In the genomic region with DNA sequence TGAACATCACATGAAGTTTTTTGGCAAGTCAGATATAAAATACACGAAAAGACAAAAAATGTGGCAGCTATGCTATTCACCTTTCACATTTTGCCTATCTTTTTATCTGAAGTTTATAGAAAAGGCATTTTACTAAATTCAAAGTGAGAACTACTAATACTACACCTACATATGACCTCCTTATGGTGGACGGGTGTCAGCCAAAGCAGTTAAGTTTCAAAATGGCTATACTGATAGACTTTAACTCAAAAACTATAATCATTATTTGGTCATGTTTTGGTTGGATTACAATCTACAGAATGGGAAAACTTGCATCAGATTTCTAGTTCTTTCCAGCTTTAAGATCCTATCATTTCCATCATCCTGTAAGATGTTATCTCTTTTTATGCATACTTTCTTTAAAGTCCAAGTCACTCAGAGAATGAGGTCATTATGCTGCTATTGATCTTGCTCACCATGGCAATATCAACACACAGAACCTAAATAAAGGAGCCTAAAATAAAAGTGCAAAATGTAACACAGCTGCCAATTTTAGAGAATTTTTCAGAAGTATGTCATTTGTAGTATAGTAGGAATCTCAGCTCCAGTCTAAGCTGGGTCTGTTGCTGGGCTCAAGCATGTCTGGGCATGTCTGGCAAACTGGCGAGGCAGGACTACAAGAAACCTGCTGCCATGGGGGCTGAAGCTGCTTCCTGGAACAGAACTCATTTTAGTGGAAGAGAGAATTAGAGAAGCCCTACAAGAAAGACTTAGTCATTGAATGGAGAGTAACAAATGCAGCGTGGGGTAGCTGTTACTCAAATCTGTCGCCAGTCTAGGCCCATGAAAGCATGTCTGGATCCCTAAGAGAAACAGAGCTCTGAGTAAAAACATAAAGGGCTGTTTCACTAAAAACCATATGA, we compare ENCODE assay signal across 8 cellular contexts. TPM values are rescaled to one million over a fixed set of nuclear protein-coding genes. Genes with fewer than 3 reads are reported as not detected.
DNase-seq lines count a peak whose midpoint lies in the region; ATAC-seq and TF ChIP-seq lines count a peak whose summit lies in the region.

No MANE protein-coding gene starts in this region.

- peak overlapping the region; percentile 8 for H3K9ac ChIP-seq in endodermal cell (ENCODE audit: extremely low read depth, low read length, poor library complexity, severe bottlenecking)

- peaks cover 32% of the 10 kb centered on the region for H3K9me3 Mint-ChIP-seq in endodermal cell

- peak overlapping the region; percentile 70 for H3K27ac ChIP-seq in RWPE2 (ENCODE audit: poor library complexity, severe bottlenecking)
- peak overlapping the region; percentile 76 for H3K27ac ChIP-seq in endodermal cell (ENCODE audit: low read depth, low read length)
- H3K27ac ChIP-seq in upper lobe of right lung, result no peak overlapping the region

- peaks cover 11% of the 10 kb centered on the region for H3K4me1 Mint-ChIP-seq in endodermal cell

- peak overlapping the region; percentile 90 for H3K27ac Mint-ChIP-seq in endodermal cell

- H3K36me3 ChIP-seq in RWPE2 (ENCODE audit: low read depth) (no peaks in the 10 kb centered on the region), endodermal cell (ENCODE audit: control insufficient read depth, insufficient read depth, low read length) (no peaks in the 10 kb centered on the region), upper lobe of right lung (no peaks in the 10 kb centered on the region)

- H3K4me1 ChIP-seq in RWPE2 (ENCODE audit: insufficient read depth, poor library complexity, severe bottlenecking) (peaks cover 13% of the 10 kb centered on the region), endodermal cell (ENCODE audit: control insufficient read depth, insufficient read depth, low read length) (no peaks in the 10 kb centered on the region), upper lobe of right lung (no peaks in the 10 kb centered on the region)

- DNase-seq in NCI-H748 (lab: John Stamatoyannopoulos, UW; ENCODE audit: unreplicated experiment), result peak; percentile 36
- DNase-seq in NCI-H748 treated with DMSO at 0.1 percent for 48 hours (lab: John Stamatoyannopoulos, UW), result no peak
- peak; percentile 68 for DNase-seq in RWPE2 (ENCODE audit: low spot score)
- DNase-seq in endodermal cell, result peak; percentile 58
- DNase-seq in stimulated activated CD4-positive, alpha-beta T cell treated with anti-CD3 and anti-CD28 coated beads, Interleukin-2, amount 100 ng/mL, for 48 hours, result peak; percentile 35 to 45
- no peak for DNase-seq in upper lobe of right lung

- H3K9me3 ChIP-seq in RWPE2 (ENCODE audit: severe bottlenecking), result no peaks in the 10 kb centered on the region
- H3K9me3 ChIP-seq in endodermal cell (ENCODE audit: control insufficient read depth, low read length), result peaks cover under 1% of the 10 kb centered on the region
- H3K9me3 ChIP-seq in upper lobe of right lung, result no peaks in the 10 kb centered on the region

- peak; percentile 67 for ATAC-seq in HG02763 (IDR thresholded peaks at IDR 0.05; ENCODE audit: unreplicated experiment)
- peak; percentile 86 for ATAC-seq in RWPE2 (ENCODE audit: low read depth)
- no peak for ATAC-seq in upper lobe of right lung
- ATAC-seq in HG03469 (IDR thresholded peaks at IDR 0.05; ENCODE audit: unreplicated experiment), result no peak

- H3K36me3 Mint-ChIP-seq in endodermal cell (ENCODE audit: low read depth), result peaks cover 2% of the 10 kb centered on the region

- H3K4me3 ChIP-seq in RWPE2 (ENCODE audit: severe bottlenecking) (no peak overlapping the region), endodermal cell (ENCODE audit: low read length) (no peak overlapping the region), upper lobe of right lung (no peak overlapping the region)

- 91 to 96% methylated on average over 4 to 5 of the region's 5 CpGs for whole genome bisulfite sequencing in endodermal cell (ENCODE audit: insufficient coverage in 1 of 2, insufficient read length in 1 of 2), 2 experiments

- no peak overlapping the region for H3K4me3 Mint-ChIP-seq in endodermal cell

- intact Hi-C loops in upper lobe of right lung (cut with DNase I), result no loop called here

- H3K27me3 Mint-ChIP-seq in endodermal cell (ENCODE audit: insufficient read depth), result no peaks in the 10 kb centered on the region

- H3K27me3 ChIP-seq in RWPE2 (ENCODE audit: insufficient read depth, poor library complexity, severe bottlenecking), result no peaks in the 10 kb centered on the region
- no peaks in the 10 kb centered on the region for H3K27me3 ChIP-seq in endodermal cell (ENCODE audit: control insufficient read depth, insufficient read depth, low read length, poor library complexity, severe bottlenecking)
- H3K27me3 ChIP-seq in upper lobe of right lung, result no peaks in the 10 kb centered on the region

- TF ChIP-seq CTCF in RWPE2 (IDR thresholded peaks at IDR 0.05; ENCODE audit: poor library complexity, severe bottlenecking) (no peak), endodermal cell (conservative IDR thresholded peaks at IDR 0.05) (no peak), upper lobe of right lung (IDR thresholded peaks at IDR 0.05) (no peak)

RNA-seq across cellular contexts. Expression of a gene that starts 7.6 kb away (rescaled TPM):
- total RNA-seq in endodermal cell (10 to 100 TPM; 37.8 to 78.4 TPM), upper lobe of right lung (40.1 TPM)
- polyA plus RNA-seq in endodermal cell (2013, experiment 1 of 2), result 20.0 TPM
- polyA plus RNA-seq in endodermal cell (2013, experiment 2 of 2), result 18.9 TPM

Comparison
In these comparisons a context has a peak if more than half of its experiments do, and no peak if none do; other contexts are left out.
1. DNase-seq: peak in NCI-H748 (single experiment), RWPE2 (single experiment), endodermal cell (single experiment) and stimulated activated CD4-positive, alpha-beta T cell treated with anti-CD3 and anti-CD28 coated beads, Interleukin-2, amount 100 ng/mL, for 48 hours (2 of 2); none in NCI-H748 treated with DMSO at 0.1 percent for 48 hours (single experiment) and upper lobe of right lung (single experiment).
2. ATAC-seq: peak in HG02763 (single experiment) and RWPE2 (single experiment); none in upper lobe of right lung (single experiment) and HG03469 (single experiment).